8 cellular contexts compared by ENCODE assay signal in genomic region chr3:44477312-44478030, GRCh38. TPM values are rescaled to one million over a fixed set of nuclear protein-coding genes. Genes with fewer than 3 reads are reported as not detected.
DNase-seq lines count a peak whose midpoint lies in the region; ATAC-seq and TF ChIP-seq lines count a peak whose summit lies in the region.

Gene ZNF445, minus strand, starts transcription at chr3:44477670. Its CDS starts 22,121 bp downstream, at chr3:44455549.

- H3K9me3 ChIP-seq in endocrine pancreas (ENCODE audit: control insufficient read depth, low read length) (no peaks in the 10 kb centered on the region), mesodermal cell (ENCODE audit: control insufficient read depth, low read length) (no peaks in the 10 kb centered on the region)

- H3K36me3 ChIP-seq in endocrine pancreas (ENCODE audit: control insufficient read depth, insufficient read depth, low read length) = no peaks in the 10 kb centered on the region
- H3K36me3 ChIP-seq in mesodermal cell (ENCODE audit: control insufficient read depth, insufficient read depth, low read length) = no peaks in the 10 kb centered on the region

- H3K4me3 ChIP-seq in endocrine pancreas (ENCODE audit: control insufficient read depth, insufficient read depth, low read length) = peak within 1 kb of the TSS; percentile 99
- H3K4me3 ChIP-seq in mesodermal cell (ENCODE audit: extremely low read depth, insufficient read depth, low read length, poor library complexity, severe bottlenecking) = peak within 1 kb of the TSS; percentile 63

- H3K4me1 ChIP-seq in endocrine pancreas (ENCODE audit: control insufficient read depth, insufficient read depth, low read length) (peaks cover 7% of the 10 kb centered on the region), mesodermal cell (ENCODE audit: control insufficient read depth, insufficient read depth, low read length, poor library complexity, severe bottlenecking) (peaks cover 6% of the 10 kb centered on the region)

- 2% methylated on average over 54 to 60 of the region's 69 CpGs for WGBS in mesodermal cell (ENCODE audit: insufficient coverage in 2 of 2), 2 experiments

- TF ChIP-seq CTCF in C4-2B (conservative IDR thresholded peaks at IDR 0.05) = no peak

- DNase-seq in NOMO-1 treated with dmso at 0.1 percent for 144 hours (lab: John Stamatoyannopoulos, UW; ENCODE audit: unreplicated experiment) = peak; percentile 39
- peak; percentile 44 to 63 (median 56) for DNase-seq in activated CD8-positive, alpha-beta memory T cell treated with anti-CD3 and anti-CD28 coated beads for 48 hours (ENCODE audit: low read depth in 2 of 3, low spot score in 2 of 3)
- peak; percentile 49 for DNase-seq in stimulated activated CD8-positive, alpha-beta memory T cell treated with anti-CD3 and anti-CD28 coated beads, Interleukin-15, amount 100 ng/mL, for 1 hour (ENCODE audit: low read depth)

- ATAC-seq in GM19372 (IDR thresholded peaks at IDR 0.05; ENCODE audit: low read depth, unreplicated experiment) = peak; percentile 88
- ATAC-seq in HG03571 (IDR thresholded peaks at IDR 0.05; ENCODE audit: unreplicated experiment) = peak; percentile 79

- H3K9ac ChIP-seq in endocrine pancreas (ENCODE audit: control insufficient read depth, insufficient read depth, low read length) = peak within 1 kb of the TSS; percentile 84

- peak within 1 kb of the TSS; percentile 71 for H3K27ac ChIP-seq in C4-2B
- peak within 1 kb of the TSS; percentile 50 for H3K27ac ChIP-seq in mesodermal cell (ENCODE audit: low read depth, low read length, severe bottlenecking)

- H3K27me3 ChIP-seq in endocrine pancreas (ENCODE audit: control insufficient read depth, insufficient read depth, low read length) = no peaks in the 10 kb centered on the region

RNA-seq across cellular contexts. Expression of gene ZNF445, which starts in this region (rescaled TPM):
- 11.2 TPM for polyA plus RNA-seq in mesodermal cell (2013, experiment 1 of 2)
- polyA plus RNA-seq in mesodermal cell (2013, experiment 2 of 2) = 9.2 TPM

Comparison
In these comparisons a context has a peak if more than half of its experiments do, and no peak if none do; other contexts are left out.
1. Peak in every context shown above with its lines: DNase-seq, ATAC-seq, H3K4me3 ChIP-seq and H3K27ac ChIP-seq.